ENCODE assay signal across 3 cellular contexts in genomic region chr1:234400773-234401172, GRCh38.
TF ChIP-seq lines count a peak whose summit lies in the region.

No MANE protein-coding gene starts in this region.

TF ChIP-seq in liver, 16 proteins besides CTCF, POLR2A, EP300 and RAD21:
- TF ChIP-seq HNF4A (conservative IDR thresholded peaks at IDR 0.05) (no peak), ATF3 (IDR thresholded peaks at IDR 0.05) (no peak), YY1 (IDR thresholded peaks at IDR 0.05) (no peak), FOXA2 (IDR thresholded peaks at IDR 0.05) (no peak), SP1 (IDR thresholded peaks at IDR 0.05) (peak; percentile 17), JUND (IDR thresholded peaks at IDR 0.05) (no peak)

TF ChIP-seq in HepG2, 621 proteins besides CTCF, POLR2A, EP300 and RAD21:
- TF ChIP-seq NPAS2 (CRISPR knock-in tag; IDR thresholded peaks at IDR 0.05; ENCODE audit: borderline replicate concordance): no peak
- TF ChIP-seq FOSL1 (CRISPR knock-in tag; IDR thresholded peaks at IDR 0.05; ENCODE audit: borderline replicate concordance): no peak
- no peak for TF ChIP-seq ZNF224 (CRISPR knock-in tag; IDR thresholded peaks at IDR 0.05)
- TF ChIP-seq ZMAT3 (CRISPR knock-in tag; conservative IDR thresholded peaks at IDR 0.05): no peak
- no peak for TF ChIP-seq ZNF891 (CRISPR knock-in tag; IDR thresholded peaks at IDR 0.05)
- TF ChIP-seq RARG (CRISPR knock-in tag; IDR thresholded peaks at IDR 0.05; ENCODE audit: low read depth): no peak
- TF ChIP-seq ZFP82 (CRISPR knock-in tag; IDR thresholded peaks at IDR 0.05; ENCODE audit: borderline replicate concordance): no peak
- TF ChIP-seq GPN1 (CRISPR knock-in tag; IDR thresholded peaks at IDR 0.05; ENCODE audit: borderline replicate concordance): no peak

TF ChIP-seq in endothelial cell of umbilical vein, 7 proteins besides CTCF, POLR2A, EP300 and RAD21:
- TF ChIP-seq JUN (IDR thresholded peaks at IDR 0.05; ENCODE audit: borderline replicate concordance, insufficient read depth, insufficient read length, low read depth): no peak
- no peak for TF ChIP-seq MAX (IDR thresholded peaks at IDR 0.05; ENCODE audit: insufficient read depth, insufficient read length)
- TF ChIP-seq EZH2 (IDR thresholded peaks at IDR 0.05; ENCODE audit: borderline replicate concordance, low read depth, low read length, severe bottlenecking): no peak
- no peak for TF ChIP-seq GATA2 (IDR thresholded peaks at IDR 0.05; ENCODE audit: insufficient read depth, insufficient read length, low read depth, low read length)
- no peak for TF ChIP-seq FOS (IDR thresholded peaks at IDR 0.05; ENCODE audit: borderline replicate concordance, insufficient read depth, low read length)
- no peak for TF ChIP-seq POLR2AphosphoS5 (IDR thresholded peaks at IDR 0.05; ENCODE audit: insufficient read depth, low read depth, low read length)
- TF ChIP-seq MYC (IDR thresholded peaks at IDR 0.05; ENCODE audit: low read depth, low read length): no peak
TF ChIP-seq in endothelial cell of umbilical vein: peak in this region for 0.
